ENCODE assay signal across 8 cellular contexts in genomic region chr17:76103274-76104139, GRCh38. TPM values are rescaled to one million over a fixed set of nuclear protein-coding genes. Genes with fewer than 3 reads are reported as not detected.
DNase-seq lines count a peak whose midpoint lies in the region; ATAC-seq and TF ChIP-seq lines count a peak whose summit lies in the region.

TSS of gene EXOC7 (minus strand) at chr17:76103787. CDS start at chr17:76103692, 95 bp downstream.

- peak within 1 kb of the TSS; percentile 97 for H3K27ac ChIP-seq in neural cell (ENCODE audit: low read length)

- ATAC-seq in GM21825 (IDR thresholded peaks at IDR 0.05; ENCODE audit: unreplicated experiment): peak; percentile 88
- peak; percentile 92 for ATAC-seq in stimulated activated naive CD8-positive, alpha-beta T cell treated with anti-CD3 and anti-CD28 coated beads, Interleukin-15, amount 100 ng/mL, for 72 hours

- H3K36me3 ChIP-seq in Loucy (ENCODE audit: insufficient read depth, low read length): peaks cover 10% of the 10 kb centered on the region; the same call in 1 of the 2 replicates
- peaks cover 5% of the 10 kb centered on the region for H3K36me3 ChIP-seq in neural cell (ENCODE audit: insufficient read depth, low read length)

- TF ChIP-seq EP300 in neural cell (conservative IDR thresholded peaks at IDR 0.05; ENCODE audit: poor library complexity, severe bottlenecking): peak; percentile 46

- H4K20me1 ChIP-seq in Loucy (ENCODE audit: insufficient read depth, low read length, poor library complexity, severe bottlenecking) (no peaks in the 10 kb centered on the region), neural cell (ENCODE audit: insufficient read depth) (no peaks in the 10 kb centered on the region)

- peak within 1 kb of the TSS; percentile 95 to 96 for H3K4me3 Mint-ChIP-seq in stimulated activated naive CD8-positive, alpha-beta T cell treated with anti-CD3 and anti-CD28 coated beads, Interleukin-15, amount 100 ng/mL, for 72 hours

- TF ChIP-seq RAD21 in neural cell (conservative IDR thresholded peaks at IDR 0.05): no peak

- DNase-seq in DMS 273 treated with DMSO at 0.1 percent for 48 hours (lab: John Stamatoyannopoulos, UW) (peak; percentile 65), fibroblast of the aortic adventitia (ENCODE audit: low read depth) (peak; percentile 89)
- peak; percentile 88 for DNase-seq in activated T-helper 9 cell treated with anti-CD3 and anti-CD28 coated beads, Interleukin-2, amount 50 U/mL, for 16 hours (ENCODE audit: low read depth)
- DNase-seq in stimulated activated naive CD8-positive, alpha-beta T cell treated with anti-CD3 and anti-CD28 coated beads, Interleukin-15, amount 100 ng/mL, for 72 hours: peak; percentile 93 to 94

- H3K4me3 ChIP-seq in Loucy (ENCODE audit: low read length, poor library complexity, severe bottlenecking) (peak within 1 kb of the TSS; percentile 85), fibroblast of the aortic adventitia (ENCODE audit: low read depth, low read length) (peak within 1 kb of the TSS; percentile 93), neural cell (ENCODE audit: low read length) (peak within 1 kb of the TSS; percentile 89)

- no peaks in the 10 kb centered on the region for H3K27me3 Mint-ChIP-seq in stimulated activated naive CD8-positive, alpha-beta T cell treated with anti-CD3 and anti-CD28 coated beads, Interleukin-15, amount 100 ng/mL, for 72 hours

- H3K9me2 ChIP-seq in Loucy (replicated peaks; ENCODE audit: low read depth, low read length): no peaks in the 10 kb centered on the region
- H3K9me2 ChIP-seq in neural cell (ENCODE audit: insufficient read depth, low read length): no peaks in the 10 kb centered on the region

- peaks cover 29% of the 10 kb centered on the region for H3K79me2 ChIP-seq in Loucy (ENCODE audit: insufficient read depth, low read length)
- peaks cover 18% of the 10 kb centered on the region for H3K79me2 ChIP-seq in neural cell (replicated peaks; ENCODE audit: insufficient read depth, low read length)

- peak within 1 kb of the TSS; percentile 92 for H3K4me2 ChIP-seq in Loucy (ENCODE audit: low read depth, low read length, poor library complexity, severe bottlenecking)
- H3K4me2 ChIP-seq in neural cell (ENCODE audit: low read length): peak within 1 kb of the TSS; percentile 100

- peaks cover 15% of the 10 kb centered on the region for H3K4me1 ChIP-seq in Loucy (ENCODE audit: insufficient read depth, low read length, poor library complexity, severe bottlenecking)

- peak within 1 kb of the TSS; percentile 68 for H2AFZ ChIP-seq in Loucy (ENCODE audit: low read length)
- H2AFZ ChIP-seq in neural cell (ENCODE audit: low read depth, low read length): peak within 1 kb of the TSS; percentile 98

- peak; percentile 93 for TF ChIP-seq POLR2A in Raji (IDR thresholded peaks at IDR 0.05; ENCODE audit: insufficient read depth, low read depth, low read length)

- H3K27me3 ChIP-seq in Loucy (ENCODE audit: insufficient read depth, low read length, poor library complexity, severe bottlenecking): no peaks in the 10 kb centered on the region
- H3K27me3 ChIP-seq in neural cell (ENCODE audit: insufficient read depth, low read depth, low read length): no peaks in the 10 kb centered on the region

- H3K9me3 Mint-ChIP-seq in stimulated activated naive CD8-positive, alpha-beta T cell treated with anti-CD3 and anti-CD28 coated beads, Interleukin-15, amount 100 ng/mL, for 72 hours: no peaks in the 10 kb centered on the region

- no peaks in the 10 kb centered on the region for H3F3A ChIP-seq in Loucy (ENCODE audit: low read depth)
- H3F3A ChIP-seq in neural cell (ENCODE audit: insufficient read depth, low read length, poor library complexity, severe bottlenecking): peaks cover 3% of the 10 kb centered on the region

- peaks cover 30% of the 10 kb centered on the region for H3K4me1 Mint-ChIP-seq in stimulated activated naive CD8-positive, alpha-beta T cell treated with anti-CD3 and anti-CD28 coated beads, Interleukin-15, amount 100 ng/mL, for 72 hours

- H3K27ac Mint-ChIP-seq in stimulated activated naive CD8-positive, alpha-beta T cell treated with anti-CD3 and anti-CD28 coated beads, Interleukin-15, amount 100 ng/mL, for 72 hours: peak within 1 kb of the TSS; percentile 98

- H3K9me3 ChIP-seq in Loucy (ENCODE audit: insufficient read depth, low read depth, low read length) (no peaks in the 10 kb centered on the region), neural cell (ENCODE audit: low read length) (no peaks in the 10 kb centered on the region)

- H3K9ac ChIP-seq in Loucy (ENCODE audit: low read depth, low read length, poor library complexity, severe bottlenecking) (peak within 1 kb of the TSS; percentile 88), neural cell (ENCODE audit: low read length) (peak within 1 kb of the TSS; percentile 94)

- TF ChIP-seq CTCF in Loucy (conservative IDR thresholded peaks at IDR 0.05; ENCODE audit: low read length): no peak
- peak; percentile 32 for TF ChIP-seq CTCF in fibroblast of the aortic adventitia (IDR thresholded peaks at IDR 0.05; ENCODE audit: insufficient read depth, low read length)
- TF ChIP-seq CTCF in neural cell (IDR thresholded peaks at IDR 0.05; ENCODE audit: poor library complexity, severe bottlenecking): no peak

TF ChIP-seq in neural cell, 6 proteins besides CTCF, POLR2A, EP300 and RAD21:
- peak; percentile 62 for TF ChIP-seq REST (IDR thresholded peaks at IDR 0.05; ENCODE audit: borderline replicate concordance)
- TF ChIP-seq TAF1 (IDR thresholded peaks at IDR 0.05; ENCODE audit: low read depth): peak; percentile 58
- peak; percentile 99 for TF ChIP-seq POLR2AphosphoS5 (IDR thresholded peaks at IDR 0.05)
- TF ChIP-seq MXI1 (conservative IDR thresholded peaks at IDR 0.05; ENCODE audit: poor library complexity, severe bottlenecking): peak; percentile 53
- TF ChIP-seq EZH2 (IDR thresholded peaks at IDR 0.05; ENCODE audit: borderline replicate concordance, insufficient read depth, low read length, poor library complexity, severe bottlenecking): no peak
- no peak for TF ChIP-seq SMC3 (conservative IDR thresholded peaks at IDR 0.05; ENCODE audit: poor library complexity)
TF ChIP-seq in neural cell: peak in this region for 4.

RNA-seq across cellular contexts. Expression of gene EXOC7, which starts in this region (rescaled TPM):
- 40.8 and 88.5 TPM in 2 replicates for total RNA-seq in fibroblast of the aortic adventitia (ENCODE audit: low replicate concordance)
- polyA plus RNA-seq in neural cell: 146 and 180 TPM in 2 replicates
- 158 and 159 TPM in 2 replicates for polyA minus RNA-seq in neural cell

Comparison
In these comparisons a context has a peak if more than half of its experiments do, and no peak if none do; other contexts are left out.
1. Peak in every context shown above with its lines: DNase-seq, ATAC-seq, H3K4me3 ChIP-seq and H3K27ac ChIP-seq.